Comparison of ENCODE assay signal across 8 cellular contexts in genomic region chr17:19306160-19307111, GRCh38. TPM values are rescaled to one million over a fixed set of nuclear protein-coding genes. Genes with fewer than 3 reads are reported as not detected.
DNase-seq lines count a peak whose midpoint lies in the region; ATAC-seq and TF ChIP-seq lines count a peak whose summit lies in the region.

No MANE protein-coding gene starts in this region.

- H3K27me3 ChIP-seq in left lung = peaks cover 0 to 59% of the 10 kb centered on the region in 2 donors

- H3K4me3 ChIP-seq in left lung = no peak overlapping the region

- peaks cover 0 to 4% of the 10 kb centered on the region in 2 donors for H3K36me3 ChIP-seq in left lung

- H3K27ac ChIP-seq in left lung = peak overlapping the region in 1 of 2 donors; percentile 24

- no peaks in the 10 kb centered on the region for H3K9me3 ChIP-seq in left lung

- intact Hi-C loops in left lung (cut with DNase I) = no loop called here

- peaks cover 22 to 74% of the 10 kb centered on the region in 2 donors for H3K4me1 ChIP-seq in left lung

- ATAC-seq in GM19023 (IDR thresholded peaks at IDR 0.05; ENCODE audit: unreplicated experiment) (peak; percentile 82), HG03097 (IDR thresholded peaks at IDR 0.05; ENCODE audit: low FRiP score, unreplicated experiment) (peak; percentile 78), left lung (peak; percentile 49)

- DNase-seq in A172 (ENCODE audit: low spot score) (peak; percentile 27), T-helper 2 cell (peak in 3 of 5 experiments; percentile 19 to 96 (median 33)), left lung (no peak), NCI-H524 treated with DMSO at 0.1 percent for 48 hours (lab: John Stamatoyannopoulos, UW) (no peak), AG08395 (ENCODE audit: low spot score) (no peak), kidney glomerular epithelial cell (lab: John Stamatoyannopoulos, UW) (no peak)

- TF ChIP-seq CTCF in left lung (IDR thresholded peaks at IDR 0.05) = no peak

RNA-seq across cellular contexts. Expression of gene B9D1, which starts 56.1 kb away (rescaled TPM):
- total RNA-seq in A172 (2014; rRNA removed; shearing (Covaris generic)) = 41.5 and 65.1 TPM in 2 replicates
- total RNA-seq in left lung = 10 to 100 TPM; 11.4 to 14.1 TPM

Comparison
In these comparisons a context has a peak if more than half of its experiments do, and no peak if none do; other contexts are left out.
1. DNase-seq: peak in A172 (single experiment) and T-helper 2 cell (3 of 5); none in left lung (0 of 2), NCI-H524 treated with DMSO at 0.1 percent for 48 hours (single experiment), AG08395 (single experiment) and kidney glomerular epithelial cell (single experiment).
2. Peak in every context shown above with its lines, with median percentiles within 50 percentile points of each other: ATAC-seq.